ENCODE assay signal across 1 cellular context in genomic region chr10:31650010-31650409, GRCh38.
TF ChIP-seq lines count a peak whose summit lies in the region.

No MANE protein-coding gene starts in this region.

TF ChIP-seq in SK-N-SH, 30 proteins besides CTCF, POLR2A, EP300 and RAD21 (continued from another document):
- TF ChIP-seq SMC3 (IDR thresholded peaks at IDR 0.05; ENCODE audit: low read depth, low read length): peak; percentile 9; the same call in 1 of the 2 replicates
- no peak for TF ChIP-seq RXRA (IDR thresholded peaks at IDR 0.05; ENCODE audit: borderline replicate concordance, low read depth)
- peak; percentile 71 for TF ChIP-seq JUND (IDR thresholded peaks at IDR 0.05)
- peak; percentile 58 for TF ChIP-seq PBX3 (IDR thresholded peaks at IDR 0.05)
- TF ChIP-seq CHD2 (IDR thresholded peaks at IDR 0.05; ENCODE audit: low read length, partially characterized antibody): peak; percentile 71
- no peak for TF ChIP-seq MEF2A (IDR thresholded peaks at IDR 0.05; ENCODE audit: borderline replicate concordance, low read depth)
- TF ChIP-seq ZBTB33 (IDR thresholded peaks at IDR 0.05; ENCODE audit: borderline replicate concordance, low read depth): no peak
- peak; percentile 14; the same call in 1 of the 2 replicates for TF ChIP-seq POLR2AphosphoS5 (IDR thresholded peaks at IDR 0.05; ENCODE audit: low read depth, low read length)
- no peak for TF ChIP-seq RFX5 (IDR thresholded peaks at IDR 0.05; ENCODE audit: low read length)
- TF ChIP-seq GABPA (IDR thresholded peaks at IDR 0.05; ENCODE audit: low read depth): no peak
- no peak for TF ChIP-seq TAF1 (IDR thresholded peaks at IDR 0.05; ENCODE audit: borderline replicate concordance, low read depth, low read length)
- no peak for TF ChIP-seq EZH2phosphoT487 (IDR thresholded peaks at IDR 0.05; ENCODE audit: borderline replicate concordance, low read depth)
- no peak for TF ChIP-seq REST (IDR thresholded peaks at IDR 0.05; ENCODE audit: low read depth, low read length)
- TF ChIP-seq ELF1 (IDR thresholded peaks at IDR 0.05): no peak
- peak; percentile 74; the same call in 1 of the 2 replicates for TF ChIP-seq FOSL2 (IDR thresholded peaks at IDR 0.05; ENCODE audit: borderline replicate concordance, low read depth)
